11 cellular contexts compared by ENCODE assay signal in genomic region chr1:12447849-12448312, GRCh38.
DNase-seq lines count a peak whose midpoint lies in the region; ATAC-seq and TF ChIP-seq lines count a peak whose summit lies in the region.
"Had no signal": no experiment of that assay in that cellular context is flagged by ENCODE, and none has a peak within 500 bp of the region (broad histone marks: within the 10 kb centered on the region; RNA-seq: fewer than 3 reads in every experiment).

No MANE protein-coding gene starts in this region.

- H3K9me3 ChIP-seq in right atrium auricular region = no peaks in the 10 kb centered on the region
- H3K9me3 ChIP-seq in muscle layer of colon (ENCODE audit: low read length) = no peaks in the 10 kb centered on the region
- no peaks in the 10 kb centered on the region for H3K9me3 ChIP-seq in aorta (ENCODE audit: control insufficient read depth, low read length)

- intact Hi-C loops in cardiac septum (cut with DNase I) = no loop called here
- intact Hi-C loops in aorta (cut with DNase I) = no loop called here

- ATAC-seq in aorta (ENCODE audit: low FRiP score) = peak; percentile 64
- ATAC-seq in GM21360 (IDR thresholded peaks at IDR 0.05; ENCODE audit: unreplicated experiment) = no peak
- ATAC-seq: activated T-cell treated with anti-CD3 and anti-CD28 coated beads, Interleukin-2, amount 50 U/mL, for 4 hours had no signal

- H3K9ac ChIP-seq in muscle layer of colon (ENCODE audit: low read length) = no peak overlapping the region

- 85% methylated on average over 7 of the region's 7 CpGs for WGBS in aorta, 2 donors

- H3K27me3 ChIP-seq in right atrium auricular region (no peaks in the 10 kb centered on the region), muscle layer of colon (ENCODE audit: control insufficient read depth in 1 of 2, insufficient read depth in 2 of 2, low read length in 2 of 2) (no peaks in the 10 kb centered on the region), aorta (ENCODE audit: control insufficient read depth in 1 of 2, insufficient read depth in 2 of 2, low read length in 1 of 2) (no peaks in the 10 kb centered on the region)

- H3K27ac ChIP-seq in right atrium auricular region (peak overlapping the region; percentile 49 to 54), muscle layer of colon (ENCODE audit: low read depth, low read length) (peak overlapping the region; percentile 68), aorta (ENCODE audit: low read depth in 1 of 2, low read length in 2 of 2) (no peak overlapping the region)

- H3K4me1 ChIP-seq in right atrium auricular region = peaks cover 0 to 66% of the 10 kb centered on the region in 2 donors
- H3K4me1 ChIP-seq in muscle layer of colon (ENCODE audit: insufficient read depth, low read length) = peaks cover 73% of the 10 kb centered on the region
- H3K4me1 ChIP-seq in aorta (ENCODE audit: control insufficient read depth in 1 of 2, insufficient read depth in 2 of 2, low read length in 2 of 2) = peaks cover 8 to 28% of the 10 kb centered on the region in 2 donors

- H3K4me3 ChIP-seq in right atrium auricular region = no peak overlapping the region
- peak overlapping the region in 1 of 2 donors; percentile 6 for H3K4me3 ChIP-seq in muscle layer of colon (ENCODE audit: low read depth in 1 of 2, low read length in 2 of 2)
- no peak overlapping the region for H3K4me3 ChIP-seq in aorta (ENCODE audit: low read length in 2 of 2)

- no peak for TF ChIP-seq CTCF in right atrium auricular region (IDR thresholded peaks at IDR 0.05)

- H3K36me3 ChIP-seq in right atrium auricular region (no peaks in the 10 kb centered on the region), muscle layer of colon (ENCODE audit: insufficient read depth, low read length) (peaks cover 3% of the 10 kb centered on the region), aorta (ENCODE audit: control insufficient read depth in 1 of 2, insufficient read depth in 2 of 2, low read length in 1 of 2) (no peaks in the 10 kb centered on the region)

- DNase-seq in right atrium auricular region (ENCODE audit: low spot score) (no peak), cardiac septum (ENCODE audit: low spot score) (no peak), brain pericyte (ENCODE audit: low read depth, low spot score) (peak; percentile 54), aorta (no peak), CD1c-positive myeloid dendritic cell (ENCODE audit: extremely low spot score) (no peak), GF-D8 (lab: John Stamatoyannopoulos, UW) (no peak)
- DNase-seq: activated T-cell treated with anti-CD3 and anti-CD28 coated beads, Interleukin-2, amount 50 U/mL, for 4 hours; Calu3; RPMI8226 had no signal

Comparison
In these comparisons a context has a peak if more than half of its experiments do, and no peak if none do; other contexts are left out.
1. H3K27ac ChIP-seq: peak in right atrium auricular region (2 of 2) and muscle layer of colon (single experiment); none in aorta (0 of 2).